ENCODE assay signal across 10 cellular contexts in the genomic region with DNA sequence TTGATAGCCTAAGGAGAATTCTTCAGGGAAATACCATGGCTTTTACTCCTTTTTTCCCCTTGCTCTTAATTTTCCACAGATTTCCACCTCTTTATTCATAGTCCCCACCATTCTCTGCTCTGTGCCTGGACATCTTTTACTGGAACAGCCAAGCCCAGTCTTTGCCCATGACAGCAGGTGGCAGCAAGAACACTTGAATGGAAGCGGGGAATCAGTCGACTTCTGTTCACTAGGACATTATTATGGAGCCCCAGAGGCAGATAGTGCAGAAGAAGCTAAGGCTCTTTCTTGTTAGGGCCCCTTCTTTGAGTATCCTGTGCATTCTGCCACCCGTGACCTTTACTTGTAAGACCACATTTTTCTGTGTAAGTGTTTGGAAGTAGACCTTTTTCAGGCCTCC. TPM values are rescaled to one million over a fixed set of nuclear protein-coding genes. Genes with fewer than 3 reads are reported as not detected.
DNase-seq lines count a peak whose midpoint lies in the region; ATAC-seq and TF ChIP-seq lines count a peak whose summit lies in the region.
"Had no signal": no experiment of that assay in that cellular context is flagged by ENCODE, and none has a peak within 500 bp of the region (broad histone marks: within the 10 kb centered on the region; RNA-seq: fewer than 3 reads in every experiment).

No MANE protein-coding gene starts in this region.

- H3K9me3 ChIP-seq in PC-3 (ENCODE audit: low read length) (no peaks in the 10 kb centered on the region), right lobe of liver (no peaks in the 10 kb centered on the region)

- no peak overlapping the region for H3K9ac ChIP-seq in PC-3 (ENCODE audit: low read length)

- TF ChIP-seq CTCF in PC-3 (conservative IDR thresholded peaks at IDR 0.05; ENCODE audit: low read depth, low read length) (peak; percentile 72), right lobe of liver (IDR thresholded peaks at IDR 0.05) (peak; percentile 30 to 49 (median 38))

- POLR2A ChIA-PET in PC-3 (lab: Charles Lee; ENCODE audit: unreplicated experiment) = interaction anchor here (0.6 kb wide), 1 partner anchor 8 kb away, joined by 5 read pairs; no protein-coding TSS in a partner anchor

- ATAC-seq in GM18868 (IDR thresholded peaks at IDR 0.05; ENCODE audit: unreplicated experiment) = peak; percentile 67
- ATAC-seq in PC-3 = peak; percentile 79
- ATAC-seq in right lobe of liver = peak; percentile 59 to 82 (median 78)
- ATAC-seq in HG02798 (IDR thresholded peaks at IDR 0.05; ENCODE audit: poor library complexity, unreplicated experiment) = no peak
- no peak for ATAC-seq in esophagus mucosa

- H3K36me3 ChIP-seq in PC-3 (ENCODE audit: low read depth, low read length) (no peaks in the 10 kb centered on the region), right lobe of liver (no peaks in the 10 kb centered on the region)

- BruUV-seq in PC-3 (replicated peaks; lab: Mats Ljungman, UMichigan) = no TSS peak

- H3K79me2 ChIP-seq in PC-3 (ENCODE audit: low read length) = no peaks in the 10 kb centered on the region

- H4K20me1 ChIP-seq in PC-3 (ENCODE audit: low read length) = no peaks in the 10 kb centered on the region

- H3K27ac ChIP-seq in PC-3 (ENCODE audit: low read length) (no peak overlapping the region), right lobe of liver (no peak overlapping the region)
- H3K27ac ChIP-seq: RWPE1 had no signal

- H3K27me3 ChIP-seq in PC-3 (ENCODE audit: low read length) (no peaks in the 10 kb centered on the region), right lobe of liver (no peaks in the 10 kb centered on the region)

- 40% methylated on average over 3 of the region's 3 CpGs for WGBS in right lobe of liver (ENCODE audit: insufficient coverage, low coverage, low lambda C conversion rate, missing lambda C conversion rate)

- CTCF ChIA-PET in PC-3 (lab: Charles Lee) = interaction anchor here (0.7 kb wide), 1 partner anchor 110 kb away, joined by 5 read pairs; no protein-coding TSS in a partner anchor

- DNase-seq in DMS53 (lab: John Stamatoyannopoulos, UW) (peak; percentile 80), PC-3 (peak; percentile 65), right lobe of liver (no peak), NCI-H1048 (lab: John Stamatoyannopoulos, UW) (no peak)
- DNase-seq: activated gamma-delta T cell treated with Interleukin-2 at 50 U/mL for 16 hours had no signal

- no peak overlapping the region for H3K4me2 ChIP-seq in PC-3 (ENCODE audit: low read length)

- intact Hi-C loops in PC-3 (cut with micrococcal nuclease) (no loop called here), right lobe of liver (cut with DNase I) (no loop called here)

- TF ChIP-seq POLR2A in right lobe of liver (IDR thresholded peaks at IDR 0.05) = no peak

- no peak overlapping the region for H2AFZ ChIP-seq in PC-3 (ENCODE audit: low read length)

- H3K4me1 ChIP-seq in PC-3 (ENCODE audit: insufficient read depth, low read length) (peaks cover 6% of the 10 kb centered on the region; the same call in 1 of the 2 replicates), right lobe of liver (no peaks in the 10 kb centered on the region)

- H3K4me3 ChIP-seq in PC-3 (ENCODE audit: low read length) = no peak overlapping the region
- no peak overlapping the region for H3K4me3 ChIP-seq in right lobe of liver

- H3K9me2 ChIP-seq in PC-3 (replicated peaks; ENCODE audit: low read length) = no peaks in the 10 kb centered on the region

- H3F3A ChIP-seq in PC-3 (ENCODE audit: low read length, unreplicated experiment) = no peaks in the 10 kb centered on the region

RNA-seq across cellular contexts. Expression of a gene that starts 6.3 kb away (rescaled TPM):
- not detected in 2 replicates for total RNA-seq in PC-3 (2014; rRNA removed)
- not detected for total RNA-seq in right lobe of liver
- not detected for total RNA-seq in esophagus mucosa
- total RNA-seq: mononuclear cell had no signal

RNA-seq across cellular contexts. Expression of a gene that starts 40.9 kb away (rescaled TPM):
- not detected in 2 replicates for total RNA-seq in PC-3 (2014; rRNA removed)
- not detected for total RNA-seq in right lobe of liver
- total RNA-seq in esophagus mucosa = not detected
- total RNA-seq: mononuclear cell had no signal

RNA-seq across cellular contexts. Expression of a gene that starts 51.2 kb away (rescaled TPM):
- total RNA-seq in PC-3 (2014; rRNA removed) (not detected in 2 replicates), right lobe of liver (not detected), esophagus mucosa (not detected)

RNA-seq across cellular contexts. Expression of a gene that starts 59.3 kb away (rescaled TPM):
- total RNA-seq in PC-3 (2014; rRNA removed) = not detected in 2 replicates
- total RNA-seq in right lobe of liver = not detected
- total RNA-seq in esophagus mucosa = not detected
- total RNA-seq: mononuclear cell had no signal

Comparison
In these comparisons a context has a peak if more than half of its experiments do, and no peak if none do; other contexts are left out.
1. DNase-seq: peak in DMS53 (single experiment) and PC-3 (single experiment); none in right lobe of liver (0 of 3) and NCI-H1048 (single experiment).
2. ATAC-seq: peak in GM18868 (single experiment), PC-3 (single experiment) and right lobe of liver (4 of 4); none in HG02798 (single experiment) and esophagus mucosa (single experiment).